8 cellular contexts compared by ENCODE assay signal in the genomic region with DNA sequence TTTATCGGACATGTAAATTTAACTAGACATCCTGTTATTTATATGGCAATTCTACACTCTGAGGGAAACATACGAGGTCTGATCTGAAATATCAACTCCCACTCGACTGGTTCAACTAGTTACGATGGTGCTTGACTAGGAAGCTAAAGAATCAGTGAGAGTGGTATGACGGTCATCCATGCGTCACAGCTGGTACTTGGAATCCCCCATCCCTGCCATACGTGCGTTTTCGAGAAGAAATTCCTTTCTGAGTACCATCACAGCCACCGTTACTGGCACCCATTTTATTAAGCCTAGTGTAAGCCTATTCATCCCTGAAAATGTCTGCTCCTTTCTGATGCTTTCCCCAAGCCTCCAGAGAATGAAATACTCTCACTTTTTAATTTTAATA. TPM values are rescaled to one million over a fixed set of nuclear protein-coding genes. Genes with fewer than 3 reads are reported as not detected.
DNase-seq lines count a peak whose midpoint lies in the region; ATAC-seq, FAIRE-seq and TF ChIP-seq lines count a peak whose summit lies in the region.

No MANE protein-coding gene starts in this region.

- peaks cover 9% of the 10 kb centered on the region for H3K4me1 ChIP-seq in Loucy (ENCODE audit: insufficient read depth, low read length, poor library complexity, severe bottlenecking)
- H3K4me1 ChIP-seq in H1 (replicated peaks in 1 of 4; ENCODE audit: control insufficient read depth in 3 of 4, insufficient read depth in 4 of 4, low read length in 3 of 4), result no peaks in the 10 kb centered on the region

- H2BK20ac ChIP-seq in H1 (ENCODE audit: low read length), result no peak overlapping the region

- intact Hi-C loops in natural killer cell (cut with micrococcal nuclease), result loop anchor here (10.0 kb wide), 3 partner anchors 339 to 1681 kb away; a partner anchor contains a TSS
- intact Hi-C loops in posterior vena cava (cut with DNase I), result no loop called here

- H3K4me3 Mint-ChIP-seq in natural killer cell, result peak overlapping the region; percentile 89

- no peak overlapping the region for H2BK5ac ChIP-seq in H1 (ENCODE audit: low read depth, low read length)

- no peak overlapping the region for H3K56ac ChIP-seq in H1 (replicated peaks; ENCODE audit: insufficient read length, low read depth, low read length)

- no peak overlapping the region for H4K5ac ChIP-seq in H1 (ENCODE audit: insufficient read length, low read depth, low read length)

- no peak for TF ChIP-seq RAD21 in H1 (IDR thresholded peaks at IDR 0.05 in 1 of 2, conservative IDR thresholded peaks at IDR 0.05 in 1 of 2; ENCODE audit: low read depth in 2 of 2, low read length in 2 of 2)

- no peaks in the 10 kb centered on the region for H3F3A ChIP-seq in Loucy (ENCODE audit: low read depth)

- H3K9me3 Mint-ChIP-seq in natural killer cell, result no peaks in the 10 kb centered on the region

- peaks cover 12 to 40% of the 10 kb centered on the region in 2 donors for H3K27me3 Mint-ChIP-seq in natural killer cell (ENCODE audit: low read depth in 2 of 2)

- no peak for TF ChIP-seq CTCF in Loucy (conservative IDR thresholded peaks at IDR 0.05; ENCODE audit: low read length)
- no peak for TF ChIP-seq CTCF in H1 (IDR thresholded peaks at IDR 0.05; ENCODE audit: control extremely low read depth in 1 of 3, insufficient read depth in 1 of 3, low read depth in 1 of 3, low read length in 3 of 3)
- TF ChIP-seq CTCF in natural killer cell (IDR thresholded peaks at IDR 0.05), result no peak

- 4% methylated on average over 10 of the region's 10 CpGs; no CpG with 5 or more reads in 1 of the 2 experiments for WGBS in H1 (ENCODE audit: extremely low coverage in 1 of 2, insufficient coverage in 1 of 2, insufficient read length in 1 of 2, insufficient replicate concordance in 2 of 2, low coverage in 1 of 2, low lambda C conversion rate in 2 of 2, missing lambda C conversion rate in 1 of 2), 2 experiments

- H3K4me3 ChIP-seq in Loucy (ENCODE audit: low read length, poor library complexity, severe bottlenecking), result peak overlapping the region; percentile 80
- peak overlapping the region; percentile 51 to 85 (median 60) for H3K4me3 ChIP-seq in H1 (ENCODE audit: extremely low read depth in 1 of 4, insufficient read depth in 2 of 4, low read depth in 3 of 4, low read length in 4 of 4)

- H2AK5ac ChIP-seq in H1 (ENCODE audit: low read depth, low read length), result no peak overlapping the region

- H3K36me3 ChIP-seq in Loucy (ENCODE audit: insufficient read depth, low read length) (peaks cover 8% of the 10 kb centered on the region; the same call in 1 of the 2 replicates), H1 (ENCODE audit: control insufficient read depth in 2 of 4, insufficient read depth in 4 of 4, low read length in 3 of 4) (peaks cover 0 to 13% (median 4%) of the 10 kb centered on the region in 4 experiments; a peak in 3 of 8 replicates)

- peak overlapping the region; percentile 58 for H3K9ac ChIP-seq in Loucy (ENCODE audit: low read depth, low read length, poor library complexity, severe bottlenecking)
- no peak overlapping the region; a peak in 1 of 7 replicates for H3K9ac ChIP-seq in H1 (replicated peaks in 1 of 4; ENCODE audit: extremely low read depth in 1 of 4, low read depth in 3 of 4, low read length in 3 of 4)

- H2AFZ ChIP-seq in Loucy (ENCODE audit: low read length), result peak overlapping the region; percentile 88
- H2AFZ ChIP-seq in H1 (ENCODE audit: low read length), result peak overlapping the region; percentile 62

- no peaks in the 10 kb centered on the region for H3K79me1 ChIP-seq in H1 (ENCODE audit: low read depth, low read length)

- TF ChIP-seq POLR2A in H1 (IDR thresholded peaks at IDR 0.05; ENCODE audit: control extremely low read depth in 1 of 2, low read depth in 2 of 2, low read length in 2 of 2), result no peak

- H3K27ac Mint-ChIP-seq in natural killer cell, result peak overlapping the region; percentile 93

- H3K18ac ChIP-seq in H1 (ENCODE audit: extremely low read depth, low read length), result no peak overlapping the region

- H3K27me3 ChIP-seq in Loucy (ENCODE audit: insufficient read depth, low read length, poor library complexity, severe bottlenecking) (no peaks in the 10 kb centered on the region), H1 (replicated peaks in 1 of 4; ENCODE audit: control insufficient read depth in 3 of 4, extremely low read depth in 1 of 4, insufficient read depth in 3 of 4, low read length in 3 of 4) (no peaks in the 10 kb centered on the region)

- no peak overlapping the region for H3K4ac ChIP-seq in H1 (replicated peaks; ENCODE audit: insufficient read length, low read depth, low read length)

- no peak overlapping the region for H2BK15ac ChIP-seq in H1 (ENCODE audit: low read length)

- H4K20me1 ChIP-seq in Loucy (ENCODE audit: insufficient read depth, low read length, poor library complexity, severe bottlenecking) (peaks cover 5% of the 10 kb centered on the region), H1 (replicated peaks in 1 of 2; ENCODE audit: control insufficient read depth in 1 of 2, insufficient read depth in 2 of 2, low read length in 2 of 2) (no peaks in the 10 kb centered on the region)

- H3K36me3 Mint-ChIP-seq in natural killer cell, result no peaks in the 10 kb centered on the region

- H3K79me2 ChIP-seq in Loucy (ENCODE audit: insufficient read depth, low read length), result peaks cover 31% of the 10 kb centered on the region
- H3K79me2 ChIP-seq in H1 (ENCODE audit: control insufficient read depth in 1 of 2, insufficient read depth in 2 of 2, low read length in 2 of 2), result peaks cover 0 to 6% of the 10 kb centered on the region in 2 experiments; a peak in 2 of 4 replicates

- H3K23me2 ChIP-seq in H1 (ENCODE audit: low read depth, low read length), result 0 out of 2 replicates have a peak, but pooled peaks cover 2% of the 10 kb centered on the region

- ATAC-seq in natural killer cell (peak; percentile 48 to 56 (median 55)), HG02642 (IDR thresholded peaks at IDR 0.05; ENCODE audit: poor library complexity, unreplicated experiment) (no peak)

- H2BK12ac ChIP-seq in H1 (ENCODE audit: low read depth, low read length), result no peak overlapping the region

- H3K9me3 ChIP-seq in Loucy (ENCODE audit: insufficient read depth, low read depth, low read length), result no peaks in the 10 kb centered on the region
- H3K9me3 ChIP-seq in H1 (ENCODE audit: insufficient read depth in 2 of 2, low read depth in 1 of 2, low read length in 1 of 2), result no peaks in the 10 kb centered on the region

- TF ChIP-seq EP300 in H1 (IDR thresholded peaks at IDR 0.05; ENCODE audit: borderline replicate concordance in 1 of 2, low read depth in 2 of 2, low read length in 2 of 2), result no peak

- H3K27ac ChIP-seq in H1 (ENCODE audit: low read depth, low read length), result no peak overlapping the region

- H3K4me2 ChIP-seq in Loucy (ENCODE audit: low read depth, low read length, poor library complexity, severe bottlenecking) (peak overlapping the region; percentile 89), H1 (ENCODE audit: insufficient read depth in 1 of 2, low read depth in 2 of 2, low read length in 2 of 2) (peak overlapping the region; percentile 82 to 83)

- no peak for FAIRE-seq in H1 (lab: Jason Lieb, UNC)

- no peak overlapping the region for H3K23ac ChIP-seq in H1 (ENCODE audit: insufficient read length)

- H2BK120ac ChIP-seq in H1 (replicated peaks; ENCODE audit: low read depth, low read length), result no peak overlapping the region

- no peaks in the 10 kb centered on the region for H3K9me2 ChIP-seq in Loucy (replicated peaks; ENCODE audit: low read depth, low read length)

- H4K8ac ChIP-seq in H1 (ENCODE audit: extremely low read depth, insufficient read depth, low read length), result no peak overlapping the region

- H3K4me1 Mint-ChIP-seq in natural killer cell, result peaks cover 0 to 14% of the 10 kb centered on the region in 2 donors

- H4K91ac ChIP-seq in H1 (replicated peaks; ENCODE audit: insufficient read length, low read length), result no peak overlapping the region

- CTCF ChIA-PET in H1 (lab: Charles Lee; ENCODE audit: partially characterized antibody) (no interaction called here), HEK293T (lab: Yijun Ruan, JAX) (no interaction called here)

- POLR2A ChIA-PET in H1 (lab: Charles Lee; ENCODE audit: partially characterized antibody) (no interaction called here), HEK293T (lab: Yijun Ruan, JAX) (no interaction called here)

- DNase-seq in D341Med (ENCODE audit: low spot score) (peak; percentile 13), H1 (ENCODE audit: low read depth in 1 of 2, low spot score in 2 of 2) (no peak), natural killer cell (peak; percentile 49), HEK293T (ENCODE audit: extremely low spot score) (no peak), posterior vena cava (ENCODE audit: low spot score) (no peak)
- peak; percentile 14 for DNase-seq in activated CD4-positive, alpha-beta T cell treated with anti-CD3 and anti-CD28 coated beads for 1 hour

- no peak overlapping the region for H3K14ac ChIP-seq in H1 (ENCODE audit: insufficient read length)

RNA-seq across cellular contexts. Expression of a gene that starts 0.7 kb away (rescaled TPM):
- total RNA-seq in H1 (2021; fragmentation: NEBNext Ultra II Directional; extraction: Animal tissue kit (Norgen Biotek cat#: 25700)), result 13.4 and 15.7 TPM in 2 replicates
- 2.1 and 5.0 TPM in 2 replicates for polyA plus RNA-seq in H1 (2011; rRNA removed)
- 4.3 TPM for polyA plus RNA-seq in H1 (2011; cell fraction: cytosol; rRNA removed)
- 6.3 TPM for polyA plus RNA-seq in H1 (2011; cell fraction: nucleus; rRNA removed)
- 4.4 to 5.7 TPM (median 4.6 TPM) in 4 replicates for polyA plus RNA-seq in H1 (2012, experiment 1 of 2)
- 0.26 TPM for polyA plus RNA-seq in H1 (2012, experiment 2 of 2)
- 6.8 TPM for polyA plus RNA-seq in H1 (2013, experiment 1 of 2)
- polyA plus RNA-seq in H1 (2013, experiment 2 of 2), result 6.2 TPM
- 18.4 and 21.8 TPM in 2 replicates for polyA minus RNA-seq in H1 (2011; rRNA and poly(A)+ RNA removed)
- polyA minus RNA-seq in H1 (2011; cell fraction: cytosol; rRNA and poly(A)+ RNA removed), result 3.7 TPM
- 17.1 TPM for polyA minus RNA-seq in H1 (2011; cell fraction: nucleus; rRNA and poly(A)+ RNA removed)
- total RNA-seq in natural killer cell (100 to 1,000 TPM in 1 of 3 donors, 10 to 100 TPM in 2; 71.8 to 111 (median 87.6) TPM), posterior vena cava (10 to 100 TPM; 11.4 to 11.9 TPM)

RNA-seq across cellular contexts. Expression of a gene that starts 20.6 kb away (rescaled TPM):
- not detected in 2 replicates for total RNA-seq in H1 (2021; fragmentation: NEBNext Ultra II Directional; extraction: Animal tissue kit (Norgen Biotek cat#: 25700))
- polyA plus RNA-seq in H1 (2011; rRNA removed), result not detected in 2 replicates
- polyA plus RNA-seq in H1 (2011; cell fraction: cytosol; rRNA removed), result not detected
- not detected for polyA plus RNA-seq in H1 (2011; cell fraction: nucleus; rRNA removed)
- not detected in 4 replicates for polyA plus RNA-seq in H1 (2012, experiment 1 of 2)
- not detected for polyA plus RNA-seq in H1 (2012, experiment 2 of 2)
- not detected for polyA plus RNA-seq in H1 (2013, experiment 1 of 2)
- not detected for polyA plus RNA-seq in H1 (2013, experiment 2 of 2)
- not detected in 2 replicates for polyA minus RNA-seq in H1 (2011; rRNA and poly(A)+ RNA removed)
- polyA minus RNA-seq in H1 (2011; cell fraction: cytosol; rRNA and poly(A)+ RNA removed), result not detected
- polyA minus RNA-seq in H1 (2011; cell fraction: nucleus; rRNA and poly(A)+ RNA removed), result not detected
- total RNA-seq in natural killer cell (under 1 TPM in 1 of 3 donors, not detected in 2; 0.24 TPM), posterior vena cava (not detected)

RNA-seq across cellular contexts. Expression of a gene that starts 48.2 kb away (rescaled TPM):
- 0.19 TPM in 1 of 2 replicates, not detected in the other for total RNA-seq in H1 (2021; fragmentation: NEBNext Ultra II Directional; extraction: Animal tissue kit (Norgen Biotek cat#: 25700))
- polyA plus RNA-seq in H1 (2011; rRNA removed), result 0.06 TPM in 1 of 2 replicates, not detected in the other
- polyA plus RNA-seq in H1 (2011; cell fraction: cytosol; rRNA removed), result 0.03 TPM
- polyA plus RNA-seq in H1 (2011; cell fraction: nucleus; rRNA removed), result 0.14 TPM
- 0.17 to 0.27 TPM (median 0.24 TPM) in 3 of 4 replicates, not detected in the other for polyA plus RNA-seq in H1 (2012, experiment 1 of 2)
- not detected for polyA plus RNA-seq in H1 (2012, experiment 2 of 2)
- polyA plus RNA-seq in H1 (2013, experiment 1 of 2), result 0.24 TPM
- 0.06 TPM for polyA plus RNA-seq in H1 (2013, experiment 2 of 2)
- not detected in 2 replicates for polyA minus RNA-seq in H1 (2011; rRNA and poly(A)+ RNA removed)
- polyA minus RNA-seq in H1 (2011; cell fraction: cytosol; rRNA and poly(A)+ RNA removed), result not detected
- polyA minus RNA-seq in H1 (2011; cell fraction: nucleus; rRNA and poly(A)+ RNA removed), result not detected
- total RNA-seq in natural killer cell, result not detected
- total RNA-seq in posterior vena cava, result 1 to 10 TPM; 2.7 to 4.1 TPM

Comparison
In these comparisons a context has a peak if more than half of its experiments do, and no peak if none do; other contexts are left out.
1. DNase-seq: peak in D341Med (single experiment), activated CD4-positive, alpha-beta T cell treated with anti-CD3 and anti-CD28 coated beads for 1 hour (single experiment) and natural killer cell (single experiment); none in H1 (0 of 2), HEK293T (single experiment) and posterior vena cava (single experiment).